In genomic region chr12:4006743-4007142, GRCh38 we compare ENCODE assay signal across 25 cellular contexts.
DNase-seq lines count a peak whose midpoint lies in the region; ATAC-seq, FAIRE-seq and TF ChIP-seq lines count a peak whose summit lies in the region.
"Had no signal": no experiment of that assay in that cellular context is flagged by ENCODE, and none has a peak within 500 bp of the region (broad histone marks: within the 10 kb centered on the region; RNA-seq: fewer than 3 reads in every experiment).

No MANE protein-coding gene starts in this region.

- no peaks in the 10 kb centered on the region for H3K79me2 ChIP-seq in mammary epithelial cell (ENCODE audit: insufficient read depth, low read length)
- peaks cover 6% of the 10 kb centered on the region for H3K79me2 ChIP-seq in trophoblast cell (ENCODE audit: control insufficient read depth, insufficient read depth, low read length, poor library complexity)

- 0% methylated on average over 4 of the region's 4 CpGs for WGBS in mammary epithelial cell (ENCODE audit: low coverage, missing lambda C conversion rate)
- WGBS in trophoblast cell (ENCODE audit: extremely low coverage, insufficient coverage, insufficient read length): no CpG with 5 or more reads among the region's 4 CpGs

- H4K20me1 ChIP-seq in mammary epithelial cell (ENCODE audit: insufficient read depth, low read length): no peaks in the 10 kb centered on the region

- no peak for TF ChIP-seq CTCF in mammary epithelial cell (conservative IDR thresholded peaks at IDR 0.05 in 1 of 2, IDR thresholded peaks at IDR 0.05 in 1 of 2; ENCODE audit: extremely low read depth in 1 of 2, insufficient read depth in 1 of 2, low read depth in 1 of 2, low read length in 2 of 2)
- no peak for TF ChIP-seq CTCF in Caco-2 (IDR thresholded peaks at IDR 0.05; ENCODE audit: insufficient read depth in 1 of 2, low read depth in 1 of 2, low read length in 1 of 2, severe bottlenecking in 1 of 2, unreplicated experiment in 1 of 2)

- H3K9me3 Mint-ChIP-seq in Caco-2 (ENCODE audit: unreplicated experiment): no peaks in the 10 kb centered on the region
- H3K9me3 Mint-ChIP-seq: IgD-negative memory B cell had no signal

- peak overlapping the region; percentile 38 for H4K8ac ChIP-seq in trophoblast cell (ENCODE audit: low read depth, low read length)

- H3K18ac ChIP-seq in trophoblast cell (ENCODE audit: low read length): peak overlapping the region; percentile 35

- peak overlapping the region; percentile 44 for H3K4ac ChIP-seq in trophoblast cell (ENCODE audit: low read depth, low read length)

- H3K4me1 ChIP-seq in mammary epithelial cell (ENCODE audit: insufficient read depth, low read length): peaks cover 29% of the 10 kb centered on the region
- H3K4me1 ChIP-seq in trophoblast cell (ENCODE audit: control insufficient read depth in 1 of 2, insufficient read depth in 2 of 2, low read length in 2 of 2): peaks cover 18 to 27% of the 10 kb centered on the region in 2 experiments
- H3K4me1 ChIP-seq in Caco-2: peaks cover 21% of the 10 kb centered on the region
- H3K4me1 ChIP-seq: Peyer's patch had no signal

- H2AFZ ChIP-seq in mammary epithelial cell (ENCODE audit: low read depth, low read length): no peak overlapping the region
- H2AFZ ChIP-seq in trophoblast cell (ENCODE audit: insufficient read depth, low read length, poor library complexity): no peak overlapping the region

- peak; percentile 52 for FAIRE-seq in RCC 7860 (lab: Jason Lieb, UNC)
- FAIRE-seq: GM12892, GM18507 had no signal

- peak overlapping the region; percentile 95 for H3K27ac ChIP-seq in mammary epithelial cell (ENCODE audit: insufficient read depth, low read depth, low read length)
- no peak overlapping the region for H3K27ac ChIP-seq in trophoblast cell (ENCODE audit: low read depth, low read length)
- H3K27ac ChIP-seq: C4-2B, Peyer's patch had no signal

- H3K9ac ChIP-seq in mammary epithelial cell (ENCODE audit: insufficient read depth, low read length): peak overlapping the region; percentile 57
- H3K9ac ChIP-seq in trophoblast cell (ENCODE audit: low read length): no peak overlapping the region

- CTCF ChIA-PET in mammary epithelial cell (lab: Charles Lee; ENCODE audit: low non-redundant PET) (interaction anchor here (0.6 to 0.7 kb wide), 3 partner anchors 19 to 270 kb away, joined by 3 to 7 read pairs (median 3); no protein-coding TSS in a partner anchor), Caco-2 (lab: Charles Lee) (no interaction called here)

- H3K9me3 ChIP-seq in mammary epithelial cell (replicated peaks; ENCODE audit: insufficient read depth, low read length) (no peaks in the 10 kb centered on the region), trophoblast cell (ENCODE audit: insufficient read depth, low read depth, low read length) (no peaks in the 10 kb centered on the region), Caco-2 (no peaks in the 10 kb centered on the region)
- H3K9me3 ChIP-seq: Peyer's patch had no signal

- H3K79me1 ChIP-seq in trophoblast cell (ENCODE audit: low read length): peaks cover 28% of the 10 kb centered on the region

- H3K36me3 Mint-ChIP-seq in Caco-2 (ENCODE audit: insufficient read depth, unreplicated experiment): peaks cover 5% of the 10 kb centered on the region

- H3K4me3 Mint-ChIP-seq in Caco-2 (ENCODE audit: unreplicated experiment): no peak overlapping the region
- H3K4me3 Mint-ChIP-seq: IgD-negative memory B cell had no signal

- POLR2A ChIA-PET in Caco-2 (lab: Charles Lee): no interaction called here

- no peaks in the 10 kb centered on the region for H3K27me3 ChIP-seq in mammary epithelial cell (ENCODE audit: insufficient read depth, low read length)
- no peaks in the 10 kb centered on the region for H3K27me3 ChIP-seq in trophoblast cell (ENCODE audit: insufficient read depth, low read length)
- H3K27me3 ChIP-seq in Caco-2 (replicated peaks; ENCODE audit: control insufficient read depth, insufficient read depth, low read length): no peaks in the 10 kb centered on the region
- H3K27me3 ChIP-seq: Peyer's patch had no signal

- peak overlapping the region; percentile 64 for H2AK5ac ChIP-seq in trophoblast cell (ENCODE audit: low read length)

- no peak overlapping the region for H3K23ac ChIP-seq in trophoblast cell (ENCODE audit: low read length)

- peak overlapping the region; percentile 51 for H4K91ac ChIP-seq in trophoblast cell (ENCODE audit: low read depth, low read length)

- BruUV-seq in mammary epithelial cell (replicated peaks; lab: Mats Ljungman, UMichigan) (no TSS peak), Caco-2 (replicated peaks; lab: Mats Ljungman, UMichigan) (no TSS peak)

- H3K4me2 ChIP-seq in mammary epithelial cell (ENCODE audit: insufficient read depth, low read depth, low read length) (peak overlapping the region; percentile 52), trophoblast cell (ENCODE audit: low read length) (no peak overlapping the region)

- no peaks in the 10 kb centered on the region for H3K27me3 Mint-ChIP-seq in Caco-2 (ENCODE audit: insufficient read depth, unreplicated experiment)

- no peak for DNase-seq in RCC 7860 (ENCODE audit: low spot score)
- DNase-seq in mammary epithelial cell: peak; percentile 96
- peak; percentile 43 for DNase-seq in islet precursor cell
- peak; percentile 58 to 70 for DNase-seq in trophoblast cell
- DNase-seq in Right ventricle myocardium inferior (ENCODE audit: missing footprints): no peak
- no peak for DNase-seq in cerebellum (ENCODE audit: low spot score)
- no peak for DNase-seq in Caco-2
- DNase-seq: ACHN, AML-193, DMS79, H7, MM.1S, NCI-H1092, NCI-H1436 treated with DMSO at 0.1 percent for 48 hours, NCI-H2029, NCI-H2171, NCI-H446, NCI-H69, Peyer's patch, SIG-M5 had no signal

- H3K27ac Mint-ChIP-seq in Caco-2 (ENCODE audit: unreplicated experiment): no peak overlapping the region
- H3K27ac Mint-ChIP-seq: IgD-negative memory B cell had no signal

- dilution Hi-C loops in mammary epithelial cell (cut with HindIII; ENCODE audit: low sequenced_read_pairs): loop anchor here (10.0 kb wide), 1 partner anchor 268 kb away; the partner anchor contains the start of gene CCND2

- no peaks in the 10 kb centered on the region for H3K36me3 ChIP-seq in mammary epithelial cell (ENCODE audit: insufficient read depth, low read length)
- no peaks in the 10 kb centered on the region for H3K36me3 ChIP-seq in trophoblast cell (ENCODE audit: control insufficient read depth in 1 of 2, insufficient read depth in 2 of 2, low read length in 2 of 2)
- no peaks in the 10 kb centered on the region for H3K36me3 ChIP-seq in Caco-2 (ENCODE audit: control insufficient read depth, insufficient read depth, low read length)
- H3K36me3 ChIP-seq: Peyer's patch had no signal

- H3K4me1 Mint-ChIP-seq in Caco-2 (ENCODE audit: low read depth, unreplicated experiment): peaks cover 13% of the 10 kb centered on the region
- H3K4me1 Mint-ChIP-seq: IgD-negative memory B cell had no signal

- peak overlapping the region; percentile 27 for H2BK5ac ChIP-seq in trophoblast cell (ENCODE audit: low read depth, low read length, poor library complexity)

- in situ Hi-C loops in mammary epithelial cell (cut with MboI; ENCODE audit: low sequenced_read_pairs in 2 of 2): no loop called here

- H2BK120ac ChIP-seq in trophoblast cell (ENCODE audit: insufficient read depth, low read length, poor library complexity): peak overlapping the region; percentile 63

- no peak overlapping the region for H3K4me3 ChIP-seq in mammary epithelial cell (replicated peaks in 1 of 3; ENCODE audit: insufficient read depth in 1 of 3, low read depth in 2 of 3, low read length in 3 of 3)
- no peak overlapping the region for H3K4me3 ChIP-seq in trophoblast cell (ENCODE audit: low read depth, low read length)
- no peak overlapping the region for H3K4me3 ChIP-seq in Caco-2 (ENCODE audit: low read depth, low read length)
- H3K4me3 ChIP-seq: Peyer's patch had no signal

- H3K14ac ChIP-seq in trophoblast cell (ENCODE audit: low read length): peak overlapping the region; percentile 67

- peak overlapping the region; percentile 96 for H2BK12ac ChIP-seq in trophoblast cell (ENCODE audit: low read length)

- ATAC-seq in GM19452 (IDR thresholded peaks at IDR 0.05; ENCODE audit: unreplicated experiment) (no peak), Right ventricle myocardium inferior (no peak)

- H4K12ac ChIP-seq in trophoblast cell (ENCODE audit: low read depth, low read length): no peak overlapping the region

- intact Hi-C loops in mammary epithelial cell (cut with micrococcal nuclease) (loop anchor here (2.0 kb wide), 1 partner anchor 24 kb away; no protein-coding TSS in a partner anchor), Right ventricle myocardium inferior (cut with DNase I) (no loop called here), Caco-2 (cut with micrococcal nuclease; ENCODE audit: unreplicated experiment) (no loop called here)

Comparison
In these comparisons a context has a peak if more than half of its experiments do, and no peak if none do; other contexts are left out.
1. DNase-seq: peak in mammary epithelial cell (single experiment), islet precursor cell (single experiment) and trophoblast cell (2 of 2); none in RCC 7860 (single experiment), Right ventricle myocardium inferior (single experiment), cerebellum (single experiment) and Caco-2 (0 of 2).